Comparison of ENCODE assay signal across 30 cellular contexts in genomic region chr13:93260591-93260990, GRCh38. TPM values are rescaled to one million over a fixed set of nuclear protein-coding genes. Genes with fewer than 3 reads are reported as not detected.
DNase-seq lines count a peak whose midpoint lies in the region; ATAC-seq and TF ChIP-seq lines count a peak whose summit lies in the region.
"Had no signal": no experiment of that assay in that cellular context is flagged by ENCODE, and none has a peak within 500 bp of the region (broad histone marks: within the 10 kb centered on the region; RNA-seq: fewer than 3 reads in every experiment).

No MANE protein-coding gene starts in this region.

- TF ChIP-seq CTCF in MCF 10A (IDR thresholded peaks at IDR 0.05; ENCODE audit: unreplicated experiment) (no peak), breast epithelium (IDR thresholded peaks at IDR 0.05) (no peak), fibroblast of the aortic adventitia (IDR thresholded peaks at IDR 0.05; ENCODE audit: insufficient read depth, low read length) (no peak), MM.1S (IDR thresholded peaks at IDR 0.05; ENCODE audit: low read length) (no peak), H9 (conservative IDR thresholded peaks at IDR 0.05) (no peak)

- peak; percentile 20 for DNase-seq in MCF 10A (ENCODE audit: unreplicated experiment)
- DNase-seq in breast epithelium (ENCODE audit: low spot score in 2 of 2), result no peak
- peak; percentile 49 for DNase-seq in adipocyte (ENCODE audit: low read depth)
- DNase-seq in fibroblast of the aortic adventitia (ENCODE audit: low read depth), result peak; percentile 43
- DNase-seq in MM.1S, result no peak
- DNase-seq in NCI-H2107 (lab: John Stamatoyannopoulos, UW), result no peak
- DNase-seq in H9, result no peak
- DNase-seq: activated CD4-positive, alpha-beta memory T cell treated with anti-CD3 and anti-CD28 coated beads, Interleukin-2, amount 10 ng/mL, durations not matched to agents 7 days and 5 days; activated CD4-positive, alpha-beta T cell treated with anti-CD3 and anti-CD28 coated beads for 1 hour; activated CD8-positive, alpha-beta memory T cell treated with anti-CD3 and anti-CD28 coated beads, Interleukin-2, amount 50 U/mL, for 48 hours; anterior cingulate cortex; BE2C; CD8-positive, alpha-beta memory T cell; esophagus squamous epithelium; glutamatergic neuron; islet precursor cell; naive thymus-derived CD4-positive, alpha-beta T cell; NCI-H1092 treated with DMSO at 0.1 percent for 48 hours; NCI-H1930; NCI-H69; stimulated activated naive CD8-positive, alpha-beta T cell treated with anti-CD3 and anti-CD28 coated beads, Interleukin-15, amount 100 ng/mL, for 72 hours; T-helper 2 cell; thyroid gland had no signal

- POLR2A ChIA-PET in MCF 10A (lab: Yijun Ruan, JAX), result interaction anchor here (0.9 kb wide), 1 partner anchor 11 kb away, joined by 4 read pairs; no protein-coding TSS in a partner anchor

- no peak overlapping the region for H2BK15ac ChIP-seq in H9 (ENCODE audit: low read depth, low read length)

- H3K27me3 ChIP-seq in breast epithelium (no peaks in the 10 kb centered on the region), adipocyte (replicated peaks; ENCODE audit: control insufficient read depth, insufficient read depth, low read length) (no peaks in the 10 kb centered on the region), MM.1S (replicated peaks; ENCODE audit: insufficient read depth, low read length) (no peaks in the 10 kb centered on the region), H9 (ENCODE audit: insufficient read depth, low read length) (no peaks in the 10 kb centered on the region)
- H3K27me3 ChIP-seq: BE2C, esophagus squamous epithelium, thyroid gland, vagina had no signal

- no peak overlapping the region for H2AK5ac ChIP-seq in H9 (ENCODE audit: insufficient read length, low read length)

- no peaks in the 10 kb centered on the region for H3K23me2 ChIP-seq in H9 (ENCODE audit: insufficient read length, low read depth, low read length, poor library complexity, severe bottlenecking)

- H3K79me1 ChIP-seq in H9 (ENCODE audit: insufficient read depth, low read depth, low read length, poor library complexity, severe bottlenecking), result no peaks in the 10 kb centered on the region

- no peak for ATAC-seq in HG02571 (IDR thresholded peaks at IDR 0.05; ENCODE audit: unreplicated experiment)
- ATAC-seq: naive thymus-derived CD4-positive, alpha-beta T cell; stimulated activated naive CD8-positive, alpha-beta T cell treated with anti-CD3 and anti-CD28 coated beads, Interleukin-15, amount 100 ng/mL, for 72 hours had no signal

- no peak overlapping the region for H3K56ac ChIP-seq in H9 (ENCODE audit: insufficient read length, low read depth, low read length)

- no peak overlapping the region for H4K5ac ChIP-seq in H9 (ENCODE audit: insufficient read length, low read depth, low read length)

- peaks cover 0 to 2% of the 10 kb centered on the region in 2 donors for H3K9me3 ChIP-seq in breast epithelium
- H3K9me3 ChIP-seq in adipocyte (ENCODE audit: control insufficient read depth, low read length), result no peaks in the 10 kb centered on the region
- H3K9me3 ChIP-seq in MM.1S (replicated peaks; ENCODE audit: insufficient read depth, low read length), result no peaks in the 10 kb centered on the region
- no peaks in the 10 kb centered on the region for H3K9me3 ChIP-seq in H9 (ENCODE audit: control insufficient read depth, low read depth, low read length)
- H3K9me3 ChIP-seq: BE2C, esophagus squamous epithelium, thyroid gland, vagina had no signal

- H3T11ph ChIP-seq in H9 (ENCODE audit: low read length), result no peak overlapping the region

- H3K4me3 Mint-ChIP-seq in MCF 10A (ENCODE audit: unreplicated experiment) (no peak overlapping the region), H9 (no peak overlapping the region)
- H3K4me3 Mint-ChIP-seq: activated CD4-positive, alpha-beta memory T cell treated with anti-CD3 and anti-CD28 coated beads, Interleukin-2, amount 10 ng/mL, durations not matched to agents 7 days and 5 days; activated naive CD4-positive, alpha-beta T cell treated with anti-CD3 and anti-CD28 coated beads, Interleukin-2, amount 50 U/mL, for 24 hours; CD8-positive, alpha-beta memory T cell; dendritic cell treated with granulocyte-macrophage colony-stimulating factor and Interleukin-4, amounts not matched to agents 40 ng/mL and 50 ng/mL, for 4 days; naive thymus-derived CD4-positive, alpha-beta T cell; stimulated activated naive CD8-positive, alpha-beta T cell treated with anti-CD3 and anti-CD28 coated beads, Interleukin-15, amount 100 ng/mL, for 72 hours had no signal

- H3K36me3 ChIP-seq in breast epithelium (no peaks in the 10 kb centered on the region), adipocyte (ENCODE audit: control insufficient read depth, insufficient read depth, low read length, severe bottlenecking) (no peaks in the 10 kb centered on the region), MM.1S (replicated peaks; ENCODE audit: insufficient read depth, low read length) (no peaks in the 10 kb centered on the region)
- H3K36me3 ChIP-seq: BE2C, esophagus squamous epithelium, thyroid gland, vagina had no signal

- no peak overlapping the region for H2BK12ac ChIP-seq in H9 (ENCODE audit: insufficient read length, low read depth, low read length)

- TF ChIP-seq POLR2A in breast epithelium (IDR thresholded peaks at IDR 0.05), result no peak

- H3K4me2 ChIP-seq in MM.1S (ENCODE audit: low read depth, low read length) (no peak overlapping the region), H9 (ENCODE audit: insufficient read depth, insufficient read length, low read length) (no peak overlapping the region)

- H2AFZ ChIP-seq in MM.1S (ENCODE audit: low read length), result no peak overlapping the region
- no peak overlapping the region for H2AFZ ChIP-seq in H9 (ENCODE audit: low read length)

- H3K9me2 ChIP-seq in MM.1S (replicated peaks; ENCODE audit: insufficient read depth, low read length), result no peaks in the 10 kb centered on the region

- no CpG with 5 or more reads among the region's 1 CpG for WGBS in H9 (ENCODE audit: extremely low coverage, insufficient read length, low lambda C conversion rate)

- H3K4me3 ChIP-seq in breast epithelium (no peak overlapping the region), adipocyte (ENCODE audit: low read length) (no peak overlapping the region), fibroblast of the aortic adventitia (ENCODE audit: low read depth, low read length) (no peak overlapping the region), MM.1S (ENCODE audit: low read length) (no peak overlapping the region)
- H3K4me3 ChIP-seq: esophagus squamous epithelium, skin epidermis, thyroid gland, vagina had no signal

- no peaks in the 10 kb centered on the region for H3F3A ChIP-seq in MM.1S (ENCODE audit: insufficient read depth, low read length)

- no peaks in the 10 kb centered on the region for H3K4me1 ChIP-seq in breast epithelium
- H3K4me1 ChIP-seq in adipocyte (ENCODE audit: control insufficient read depth, insufficient read depth, low read length), result peaks cover 44% of the 10 kb centered on the region
- H3K4me1 ChIP-seq in MM.1S (ENCODE audit: low read length), result no peaks in the 10 kb centered on the region
- peaks cover 5% of the 10 kb centered on the region for H3K4me1 ChIP-seq in H9 (ENCODE audit: insufficient read depth, low read length)
- H3K4me1 ChIP-seq: BE2C, esophagus squamous epithelium, thyroid gland, vagina had no signal

- BruUV-seq in MCF 10A (replicated peaks; lab: Mats Ljungman, UMichigan), result no TSS peak

- H3K14ac ChIP-seq in H9 (ENCODE audit: insufficient read depth, low read length), result no peak overlapping the region

- H3K36me3 Mint-ChIP-seq in MCF 10A (ENCODE audit: insufficient read depth, unreplicated experiment) (no peaks in the 10 kb centered on the region), H9 (ENCODE audit: insufficient read depth in 1 of 3, low read depth in 3 of 3) (no peaks in the 10 kb centered on the region)
- H3K36me3 Mint-ChIP-seq: activated naive CD4-positive, alpha-beta T cell treated with anti-CD3 and anti-CD28 coated beads, Interleukin-2, amount 50 U/mL, for 24 hours; CD8-positive, alpha-beta memory T cell; naive thymus-derived CD4-positive, alpha-beta T cell had no signal

- H3K27ac ChIP-seq in breast epithelium, result no peak overlapping the region
- no peak overlapping the region for H3K27ac ChIP-seq in MM.1S (ENCODE audit: low read length)
- H3K27ac ChIP-seq in H9 (ENCODE audit: insufficient read length, low read depth, low read length), result no peak overlapping the region
- H3K27ac ChIP-seq: 22Rv1, esophagus squamous epithelium, skin epidermis, thyroid gland, vagina had no signal

- H2BK120ac ChIP-seq in H9 (ENCODE audit: low read depth, low read length, poor library complexity, severe bottlenecking), result no peak overlapping the region

- H3K27ac Mint-ChIP-seq in MCF 10A (ENCODE audit: low read depth, unreplicated experiment) (no peak overlapping the region), H9 (no peak overlapping the region)
- H3K27ac Mint-ChIP-seq: activated CD4-positive, alpha-beta memory T cell treated with anti-CD3 and anti-CD28 coated beads, Interleukin-2, amount 10 ng/mL, durations not matched to agents 7 days and 5 days; activated naive CD4-positive, alpha-beta T cell treated with anti-CD3 and anti-CD28 coated beads, Interleukin-2, amount 50 U/mL, for 24 hours; activated T-helper 2 cell treated with anti-CD3 and anti-CD28 coated beads, Interferon-gamma antibody, Interleukin-2, Interleukin-4, amounts not matched to agents 10 μg/mL and 5 μg/mL and 100 μg/mL, durations not matched to agents 14 hours and 24 hours and 36 hours; CD8-positive, alpha-beta memory T cell; dendritic cell treated with granulocyte-macrophage colony-stimulating factor and Interleukin-4, amounts not matched to agents 40 ng/mL and 50 ng/mL, for 4 days; naive thymus-derived CD4-positive, alpha-beta T cell; stimulated activated naive CD8-positive, alpha-beta T cell treated with anti-CD3 and anti-CD28 coated beads, Interleukin-15, amount 100 ng/mL, for 72 hours had no signal

- H3K27me3 Mint-ChIP-seq in MCF 10A (ENCODE audit: insufficient read depth, unreplicated experiment) (no peaks in the 10 kb centered on the region), H9 (ENCODE audit: low read depth) (no peaks in the 10 kb centered on the region)
- H3K27me3 Mint-ChIP-seq: activated CD4-positive, alpha-beta memory T cell treated with anti-CD3 and anti-CD28 coated beads, Interleukin-2, amount 10 ng/mL, durations not matched to agents 7 days and 5 days; CD8-positive, alpha-beta memory T cell; dendritic cell treated with granulocyte-macrophage colony-stimulating factor and Interleukin-4, amounts not matched to agents 40 ng/mL and 50 ng/mL, for 4 days; naive thymus-derived CD4-positive, alpha-beta T cell; stimulated activated naive CD8-positive, alpha-beta T cell treated with anti-CD3 and anti-CD28 coated beads, Interleukin-15, amount 100 ng/mL, for 72 hours had no signal

- CTCF ChIA-PET in MCF 10A (lab: Yijun Ruan, JAX), result no interaction called here

- H4K20me1 ChIP-seq in MM.1S (ENCODE audit: insufficient read depth, low read length), result no peaks in the 10 kb centered on the region
- no peaks in the 10 kb centered on the region for H4K20me1 ChIP-seq in H9 (ENCODE audit: control insufficient read depth, insufficient read depth, insufficient read length)

- H3K4ac ChIP-seq in H9 (ENCODE audit: low read depth, low read length), result no peak overlapping the region

- no peak overlapping the region for H4K8ac ChIP-seq in H9 (replicated peaks; ENCODE audit: insufficient read length, low read depth, low read length)

- H3K9me3 Mint-ChIP-seq in MCF 10A (ENCODE audit: unreplicated experiment) (no peaks in the 10 kb centered on the region), H9 (no peaks in the 10 kb centered on the region)
- H3K9me3 Mint-ChIP-seq: activated CD4-positive, alpha-beta memory T cell treated with anti-CD3 and anti-CD28 coated beads, Interleukin-2, amount 10 ng/mL, durations not matched to agents 7 days and 5 days; activated naive CD4-positive, alpha-beta T cell treated with anti-CD3 and anti-CD28 coated beads, Interleukin-2, amount 50 U/mL, for 24 hours; activated T-helper 2 cell treated with anti-CD3 and anti-CD28 coated beads, Interferon-gamma antibody, Interleukin-2, Interleukin-4, amounts not matched to agents 10 μg/mL and 5 μg/mL and 100 μg/mL, durations not matched to agents 14 hours and 24 hours and 36 hours; dendritic cell treated with granulocyte-macrophage colony-stimulating factor and Interleukin-4, amounts not matched to agents 40 ng/mL and 50 ng/mL, for 4 days had no signal

- no peak overlapping the region for H2BK20ac ChIP-seq in H9 (ENCODE audit: low read depth, low read length, poor library complexity, severe bottlenecking)

- no peak overlapping the region for H2BK5ac ChIP-seq in H9 (ENCODE audit: insufficient read length, low read length)

- H4K91ac ChIP-seq in H9 (ENCODE audit: insufficient read length, low read depth, low read length), result no peak overlapping the region

- no peak overlapping the region for H3K18ac ChIP-seq in H9 (ENCODE audit: insufficient read length, low read depth, low read length)

- peaks cover 13% of the 10 kb centered on the region for H3K4me1 Mint-ChIP-seq in MCF 10A (ENCODE audit: insufficient read depth, unreplicated experiment)
- peaks cover 16 to 17% of the 10 kb centered on the region in 2 experiments for H3K4me1 Mint-ChIP-seq in H9
- H3K4me1 Mint-ChIP-seq: activated CD4-positive, alpha-beta memory T cell treated with anti-CD3 and anti-CD28 coated beads, Interleukin-2, amount 10 ng/mL, durations not matched to agents 7 days and 5 days; activated naive CD4-positive, alpha-beta T cell treated with anti-CD3 and anti-CD28 coated beads, Interleukin-2, amount 50 U/mL, for 24 hours; CD8-positive, alpha-beta memory T cell; naive thymus-derived CD4-positive, alpha-beta T cell; stimulated activated naive CD8-positive, alpha-beta T cell treated with anti-CD3 and anti-CD28 coated beads, Interleukin-15, amount 100 ng/mL, for 72 hours had no signal

- H3K9ac ChIP-seq in adipocyte (ENCODE audit: low read length) (peak overlapping the region; percentile 72), MM.1S (ENCODE audit: low read length) (no peak overlapping the region), H9 (ENCODE audit: extremely low read depth, insufficient read length, low read length) (no peak overlapping the region)

- intact Hi-C loops in MCF 10A (cut with micrococcal nuclease) (no loop called here), breast epithelium (cut with DNase I; ENCODE audit: low total_unique reads) (no loop called here)

- H3K79me2 ChIP-seq in MM.1S (ENCODE audit: low read length) (no peaks in the 10 kb centered on the region), H9 (ENCODE audit: insufficient read depth, low read length) (peaks cover 6% of the 10 kb centered on the region; the same call in 1 of the 2 replicates)

- H3K23ac ChIP-seq in H9 (ENCODE audit: insufficient read length, low read depth, low read length), result no peak overlapping the region

RNA-seq across cellular contexts. Expression of gene GPC6, which starts 34.0 kb away (rescaled TPM):
- total RNA-seq in MCF 10A (2022), result 8.4 and 9.7 TPM in 2 replicates
- 10 to 100 TPM in 1 of 3 donors, 1 to 10 TPM in 2; 3.5 to 44.0 (median 4.9) TPM for total RNA-seq in breast epithelium
- total RNA-seq in fibroblast of the aortic adventitia (ENCODE audit: low replicate concordance), result 76.9 and 92.6 TPM in 2 replicates
- total RNA-seq in H9 (2021), result 15.6 and 16.1 TPM in 2 replicates
- total RNA-seq: activated CD4-positive, alpha-beta memory T cell treated with anti-CD3 and anti-CD28 coated beads, Interleukin-2, amount 10 ng/mL, durations not matched to agents 7 days and 5 days; activated T-helper 2 cell treated with anti-CD3 and anti-CD28 coated beads, Interferon-gamma antibody, Interleukin-2, Interleukin-4, amounts not matched to agents 10 μg/mL and 5 μg/mL and 100 μg/mL, durations not matched to agents 14 hours and 24 hours and 36 hours; CD8-positive, alpha-beta memory T cell; naive thymus-derived CD4-positive, alpha-beta T cell had no signal

Comparison
In these comparisons a context has a peak if more than half of its experiments do, and no peak if none do; other contexts are left out.
1. DNase-seq: peak in MCF 10A (single experiment), adipocyte (single experiment) and fibroblast of the aortic adventitia (single experiment); none in breast epithelium (0 of 2), MM.1S (single experiment), NCI-H2107 (single experiment) and H9 (single experiment).